Comparison of ENCODE assay signal across 30 cellular contexts in genomic region chr10:5913736-5914135, GRCh38.
"Had no signal": no experiment of that assay in that cellular context is flagged by ENCODE, and none has a peak within 500 bp of the region (broad histone marks: within the 10 kb centered on the region; RNA-seq: fewer than 3 reads in every experiment).

No MANE protein-coding gene starts in this region.

- DNase-seq: activated CD4-positive, alpha-beta memory T cell treated with anti-CD3 and anti-CD28 coated beads, Interleukin-2, amount 10 ng/mL, durations not matched to agents 7 days and 5 days; activated CD4-positive, alpha-beta T cell treated with anti-CD3 and anti-CD28 coated beads for 1 hour; activated CD4-positive, alpha-beta T cell treated with anti-CD3 and anti-CD28 coated beads for 4 hours; activated CD4-positive, alpha-beta T cell treated with anti-CD3 and anti-CD28 coated beads, Interleukin-2, amount 10 ng/mL, durations not matched to agents 7 days and 5 days; activated CD4-positive, alpha-beta T cell treated with anti-CD3 and anti-CD28 coated beads, Interleukin-2, amount 50 U/mL, for 4 hours; activated CD8-positive, alpha-beta memory T cell treated with anti-CD3 and anti-CD28 coated beads, Interleukin-2, amount 50 U/mL, for 48 hours; activated effector memory CD4-positive, alpha-beta T cell treated with anti-CD3 and anti-CD28 coated beads, Interleukin-2, amount 50 U/mL, for 16 hours; activated naive CD4-positive, alpha-beta T cell treated with anti-CD3 and anti-CD28 coated beads for 36 hours; activated naive CD8-positive, alpha-beta T cell treated with anti-CD3 and anti-CD28 coated beads for 36 hours; activated naive CD8-positive, alpha-beta T cell treated with anti-CD3 and anti-CD28 coated beads, Interleukin-2, amount 50 U/mL, for 24 hours; activated T-cell treated with anti-CD3 and anti-CD28 coated beads for 4 hours; activated T-cell treated with anti-CD3 and anti-CD28 coated beads, Interleukin-2, amount 50 U/mL, for 24 hours; adrenal gland; amygdala; aorta; body of pancreas; central memory CD4-positive, alpha-beta T cell; cerebellar nuclear complex; dorsolateral prefrontal cortex; effector memory CD4-positive, alpha-beta T cell; endodermal cell; foreskin keratinocyte; gastrocnemius medialis; glutamatergic neuron; heart left ventricle; T-helper 2 cell had no signal

- ATAC-seq: activated naive CD8-positive, alpha-beta T cell treated with anti-CD3 and anti-CD28 coated beads, Interleukin-2, amount 50 U/mL, for 24 hours; body of pancreas; esophagus mucosa; foreskin keratinocyte; gastrocnemius medialis; heart left ventricle; WTC11 had no signal

- H3K4me1 ChIP-seq: adrenal gland, body of pancreas, foreskin keratinocyte had no signal

- H3K4me3 ChIP-seq: adrenal gland, body of pancreas, coronary artery, dorsolateral prefrontal cortex, gastrocnemius medialis, heart left ventricle had no signal

- H3K27ac ChIP-seq: adrenal gland, body of pancreas, coronary artery, dorsolateral prefrontal cortex, foreskin keratinocyte, gastrocnemius medialis, heart left ventricle, VCaP had no signal

- H3K9me3 ChIP-seq: adrenal gland, body of pancreas, gastrocnemius medialis, heart left ventricle had no signal

- H3K27me3 ChIP-seq: adrenal gland, body of pancreas, dorsolateral prefrontal cortex, foreskin keratinocyte, gastrocnemius medialis, heart left ventricle had no signal
